Comparison of ENCODE assay signal across 16 cellular contexts in genomic region chr7:81064446-81064845, GRCh38.
DNase-seq lines count a peak whose midpoint lies in the region; ATAC-seq and TF ChIP-seq lines count a peak whose summit lies in the region.
"Had no signal": no experiment of that assay in that cellular context is flagged by ENCODE, and none has a peak within 500 bp of the region (broad histone marks: within the 10 kb centered on the region; RNA-seq: fewer than 3 reads in every experiment).

No MANE protein-coding gene starts in this region.

- H3K36me3 ChIP-seq in left ventricle myocardium inferior: no peaks in the 10 kb centered on the region

- H3K4me1 Mint-ChIP-seq in brain (peaks cover 33% of the 10 kb centered on the region), nephron (peaks cover 44% of the 10 kb centered on the region), type B pancreatic cell (ENCODE audit: unreplicated experiment) (peaks cover 21% of the 10 kb centered on the region)
- H3K4me1 Mint-ChIP-seq: activated T-helper 17 cell treated with anti-CD3 and anti-CD28 coated beads, Interleukin-2, amount 50 U/mL, for 72 hours; CD8-positive, alpha-beta memory T cell had no signal

- H3K36me3 Mint-ChIP-seq in brain (no peaks in the 10 kb centered on the region), nephron (ENCODE audit: low read depth) (no peaks in the 10 kb centered on the region), type B pancreatic cell (peaks cover 3% of the 10 kb centered on the region)
- H3K36me3 Mint-ChIP-seq: activated CD4-positive, alpha-beta memory T cell treated with anti-CD3 and anti-CD28 coated beads for 36 hours; CD8-positive, alpha-beta memory T cell had no signal

- no peak for DNase-seq in Right ventricle myocardium inferior (ENCODE audit: missing footprints)
- DNase-seq in left ventricle myocardium inferior: no peak
- no peak for DNase-seq in type B pancreatic cell (ENCODE audit: extremely low spot score, unreplicated experiment)
- no peak for DNase-seq in GM10266 (ENCODE audit: extremely low spot score)
- no peak for DNase-seq in activated CD8-positive, alpha-beta memory T cell treated with anti-CD3 and anti-CD28 coated beads, Interleukin-2, amount 50 U/mL, for 48 hours
- no peak for DNase-seq in NCI-H2196 (lab: John Stamatoyannopoulos, UW; ENCODE audit: unreplicated experiment)
- DNase-seq: activated CD4-positive, alpha-beta memory T cell treated with anti-CD3 and anti-CD28 coated beads for 36 hours; aorta; CD8-positive, alpha-beta memory T cell; erythroblast; GF-D8; NCI-H1930; NK-92 treated with Interleukin-12 subunit alpha and Interleukin-12 subunit beta, amount 100 ng/mL, for 24 hours had no signal

- intact Hi-C loops in Right ventricle myocardium inferior (cut with DNase I) (no loop called here), left ventricle myocardium inferior (cut with micrococcal nuclease) (no loop called here)

- H3K4me1 ChIP-seq in left ventricle myocardium inferior: peaks cover 11% of the 10 kb centered on the region

- TF ChIP-seq CTCF in left ventricle myocardium inferior (IDR thresholded peaks at IDR 0.05; ENCODE audit: borderline replicate concordance) (no peak), brain (conservative IDR thresholded peaks at IDR 0.05) (no peak), nephron (IDR thresholded peaks at IDR 0.05; ENCODE audit: unreplicated experiment in 3 of 3) (no peak), type B pancreatic cell (conservative IDR thresholded peaks at IDR 0.05) (no peak), GM10266 (IDR thresholded peaks at IDR 0.05; ENCODE audit: control insufficient read depth, insufficient read depth, low read depth, missing control alignments) (no peak)

- H3K9me3 Mint-ChIP-seq in brain (no peaks in the 10 kb centered on the region), nephron (peaks cover 4% of the 10 kb centered on the region), type B pancreatic cell (peaks cover 4% of the 10 kb centered on the region)
- H3K9me3 Mint-ChIP-seq: activated CD4-positive, alpha-beta memory T cell treated with anti-CD3 and anti-CD28 coated beads for 36 hours had no signal

- H3K27ac ChIP-seq in left ventricle myocardium inferior (replicated peaks): no peak overlapping the region

- H3K9me3 ChIP-seq in left ventricle myocardium inferior (replicated peaks): no peaks in the 10 kb centered on the region

- no peak overlapping the region for H3K4me3 Mint-ChIP-seq in brain
- peak overlapping the region in 1 of 3 experiments; percentile 2 for H3K4me3 Mint-ChIP-seq in nephron
- no peak overlapping the region for H3K4me3 Mint-ChIP-seq in type B pancreatic cell
- H3K4me3 Mint-ChIP-seq: activated CD4-positive, alpha-beta memory T cell treated with anti-CD3 and anti-CD28 coated beads for 36 hours; activated T-helper 17 cell treated with anti-CD3 and anti-CD28 coated beads, Interleukin-2, amount 50 U/mL, for 72 hours; CD8-positive, alpha-beta memory T cell had no signal

- no peaks in the 10 kb centered on the region for H3K27me3 Mint-ChIP-seq in brain
- no peaks in the 10 kb centered on the region for H3K27me3 Mint-ChIP-seq in nephron (ENCODE audit: low read depth)
- H3K27me3 Mint-ChIP-seq in type B pancreatic cell: no peaks in the 10 kb centered on the region
- H3K27me3 Mint-ChIP-seq: activated CD4-positive, alpha-beta memory T cell treated with anti-CD3 and anti-CD28 coated beads for 36 hours; activated T-helper 17 cell treated with anti-CD3 and anti-CD28 coated beads, Interleukin-2, amount 50 U/mL, for 72 hours; CD8-positive, alpha-beta memory T cell had no signal

- H3K27me3 ChIP-seq in left ventricle myocardium inferior (ENCODE audit: low read depth): no peaks in the 10 kb centered on the region

- no peak overlapping the region for H3K4me3 ChIP-seq in left ventricle myocardium inferior

- ATAC-seq in Right ventricle myocardium inferior: peak; percentile 50
- ATAC-seq: activated T-helper 17 cell treated with anti-CD3 and anti-CD28 coated beads, Interleukin-2, amount 50 U/mL, for 72 hours had no signal

- H3K27ac Mint-ChIP-seq in brain (peak overlapping the region in 3 of 5 experiments; percentile 41 to 83 (median 81)), nephron (peak overlapping the region; percentile 92 to 94 (median 94)), type B pancreatic cell (peak overlapping the region; percentile 40)
- H3K27ac Mint-ChIP-seq: activated CD4-positive, alpha-beta memory T cell treated with anti-CD3 and anti-CD28 coated beads for 36 hours; activated T-helper 17 cell treated with anti-CD3 and anti-CD28 coated beads, Interleukin-2, amount 50 U/mL, for 72 hours; CD8-positive, alpha-beta memory T cell had no signal

Comparison
In these comparisons a context has a peak if more than half of its experiments do, and no peak if none do; other contexts are left out.
1. H3K27ac Mint-ChIP-seq: peak in every context shown above with its lines; median percentile 94 in nephron; 81 in brain; 40 in type B pancreatic cell.